Comparison of ENCODE assay signal across 8 cellular contexts in genomic region chr1:50970927-50971582, GRCh38. TPM values are rescaled to one million over a fixed set of nuclear protein-coding genes. Genes with fewer than 3 reads are reported as not detected.
DNase-seq lines count a peak whose midpoint lies in the region; ATAC-seq and TF ChIP-seq lines count a peak whose summit lies in the region.

No MANE protein-coding gene starts in this region.

- CTCF ChIA-PET in HEK293 (lab: Yijun Ruan, JAX), result interaction anchor here (0.8 to 2.3 kb wide), 3 partner anchors 8 to 218 kb away, joined by 4 to 12 read pairs (median 9); no protein-coding TSS in a partner anchor

- H3K9me3 Mint-ChIP-seq in activated T-helper 1 cell treated with anti-CD3 and anti-CD28 coated beads, Interleukin-12 subunit alpha, Interleukin-12 subunit beta, Interleukin-2, Interleukin-4 antibody, amounts not matched to agents 30 ng/mL and 10 ng/mL and 1 ng/mL, durations not matched to agents 14 hours and 24 hours and 36 hours, result no peaks in the 10 kb centered on the region

- H3K79me2 ChIP-seq in ACC112 (ENCODE audit: control insufficient read depth, insufficient read depth, low read length, unreplicated experiment), result peaks cover 56% of the 10 kb centered on the region

- H3K36me3 Mint-ChIP-seq in activated T-helper 1 cell treated with anti-CD3 and anti-CD28 coated beads, Interleukin-12 subunit alpha, Interleukin-12 subunit beta, Interleukin-2, Interleukin-4 antibody, amounts not matched to agents 30 ng/mL and 10 ng/mL and 1 ng/mL, durations not matched to agents 14 hours and 24 hours and 36 hours (ENCODE audit: low read depth), result peaks cover 28% of the 10 kb centered on the region

- DNase-seq in activated T-helper 1 cell treated with anti-CD3 and anti-CD28 coated beads, Interleukin-12 subunit alpha, Interleukin-12 subunit beta, Interleukin-2, Interleukin-4 antibody, amounts not matched to agents 30 ng/mL and 10 ng/mL and 1 ng/mL, durations not matched to agents 14 hours and 24 hours and 36 hours (ENCODE audit: low spot score), result no peak
- DNase-seq in ecto neural progenitor cell (ENCODE audit: low spot score) (no peak), hepatic stellate cell (ENCODE audit: low spot score) (no peak)

- H3K4me1 Mint-ChIP-seq in activated T-helper 1 cell treated with anti-CD3 and anti-CD28 coated beads, Interleukin-12 subunit alpha, Interleukin-12 subunit beta, Interleukin-2, Interleukin-4 antibody, amounts not matched to agents 30 ng/mL and 10 ng/mL and 1 ng/mL, durations not matched to agents 14 hours and 24 hours and 36 hours (ENCODE audit: low read depth), result peaks cover 47% of the 10 kb centered on the region

- intact Hi-C loops in activated T-helper 1 cell treated with anti-CD3 and anti-CD28 coated beads, Interleukin-12 subunit alpha, Interleukin-12 subunit beta, Interleukin-2, Interleukin-4 antibody, amounts not matched to agents 30 ng/mL and 10 ng/mL and 1 ng/mL, durations not matched to agents 14 hours and 24 hours and 36 hours (cut with micrococcal nuclease), result loop anchor here (5.0 to 10.0 kb wide), 4 partner anchors 266 to 754 kb away; partner anchors contain the start of genes EPS15 and RNF11

- H3K9me3 ChIP-seq in HEK293 (ENCODE audit: control insufficient read depth, insufficient read depth, low read depth, low read length) (no peaks in the 10 kb centered on the region), mononuclear cell (ENCODE audit: low read depth, low read length) (no peaks in the 10 kb centered on the region)

- peaks cover 10% of the 10 kb centered on the region for H3K4me1 ChIP-seq in ACC112 (ENCODE audit: control insufficient read depth, insufficient read depth, low read length, unreplicated experiment)
- peaks cover 10% of the 10 kb centered on the region; the same call in 1 of the 2 replicates for H3K4me1 ChIP-seq in HEK293 (ENCODE audit: control insufficient read depth, insufficient read depth, low read length)
- H3K4me1 ChIP-seq in mononuclear cell (ENCODE audit: insufficient read depth, low read length), result peaks cover 21% of the 10 kb centered on the region

- no peaks in the 10 kb centered on the region for H3K36me3 ChIP-seq in ACC112 (ENCODE audit: insufficient read depth, low read length)
- H3K36me3 ChIP-seq in HEK293 (ENCODE audit: control insufficient read depth in 2 of 2, insufficient read depth in 1 of 2, low read length in 2 of 2), result peaks cover 0 to 2% of the 10 kb centered on the region in 2 experiments; a peak in 1 of 3 replicates

- no peak for TF ChIP-seq CTCF in HEK293 (tag by site-specific recombination; IDR thresholded peaks at IDR 0.05)

- peak overlapping the region; percentile 24 for H2AFZ ChIP-seq in ACC112 (ENCODE audit: low read length, unreplicated experiment)

- no peak overlapping the region for H3K27ac Mint-ChIP-seq in activated T-helper 1 cell treated with anti-CD3 and anti-CD28 coated beads, Interleukin-12 subunit alpha, Interleukin-12 subunit beta, Interleukin-2, Interleukin-4 antibody, amounts not matched to agents 30 ng/mL and 10 ng/mL and 1 ng/mL, durations not matched to agents 14 hours and 24 hours and 36 hours

- H3K27ac ChIP-seq in ACC112 (ENCODE audit: low read depth, low read length), result peak overlapping the region; percentile 92
- H3K27ac ChIP-seq in HEK293 (ENCODE audit: extremely low read depth, low read depth, low read length), result peak overlapping the region; percentile 99

- ATAC-seq in GM18873 (IDR thresholded peaks at IDR 0.05; ENCODE audit: low FRiP score, unreplicated experiment), result no peak
- no peak for ATAC-seq in GM18498 (IDR thresholded peaks at IDR 0.05; ENCODE audit: unreplicated experiment)

- H3K4me3 ChIP-seq in ACC112 (ENCODE audit: low read depth, low read length) (peak overlapping the region; percentile 88), HEK293 (ENCODE audit: low read depth, low read length) (peak overlapping the region; percentile 91), mononuclear cell (ENCODE audit: low read length) (peak overlapping the region; percentile 77)

- H3K27me3 ChIP-seq in ACC112 (ENCODE audit: insufficient read depth, low read length), result no peaks in the 10 kb centered on the region
- peaks cover 7% of the 10 kb centered on the region for H3K27me3 ChIP-seq in mononuclear cell (ENCODE audit: insufficient read depth, low read length)

- H3K4me3 Mint-ChIP-seq in activated T-helper 1 cell treated with anti-CD3 and anti-CD28 coated beads, Interleukin-12 subunit alpha, Interleukin-12 subunit beta, Interleukin-2, Interleukin-4 antibody, amounts not matched to agents 30 ng/mL and 10 ng/mL and 1 ng/mL, durations not matched to agents 14 hours and 24 hours and 36 hours, result peak overlapping the region; percentile 99

- H3K27me3 Mint-ChIP-seq in activated T-helper 1 cell treated with anti-CD3 and anti-CD28 coated beads, Interleukin-12 subunit alpha, Interleukin-12 subunit beta, Interleukin-2, Interleukin-4 antibody, amounts not matched to agents 30 ng/mL and 10 ng/mL and 1 ng/mL, durations not matched to agents 14 hours and 24 hours and 36 hours (ENCODE audit: insufficient read depth), result peaks cover 9% of the 10 kb centered on the region

- POLR2A ChIA-PET in HEK293 (lab: Yijun Ruan, JAX), result interaction anchor here (1.0 to 4.6 kb wide), 5 partner anchors 9 to 97 kb away, joined by 3 to 157 read pairs (median 7); partner anchors contain the start of gene FAF1

TF ChIP-seq in HEK293, 187 proteins besides CTCF, POLR2A, EP300 and RAD21:
- TF ChIP-seq ZNF585B (tag by site-specific recombination; IDR thresholded peaks at IDR 0.05) (no peak), ZNF610 (tag by site-specific recombination; IDR thresholded peaks at IDR 0.05; ENCODE audit: borderline replicate concordance) (no peak), ZNF239 (tag by site-specific recombination; IDR thresholded peaks at IDR 0.05) (no peak), SP2 (tag by site-specific recombination; IDR thresholded peaks at IDR 0.05) (no peak), ZNF658 (tag by site-specific recombination; IDR thresholded peaks at IDR 0.05) (no peak), OSR2 (tag by site-specific recombination; IDR thresholded peaks at IDR 0.05) (0 out of 2 replicates have a peak, but pooled peaks have one; percentile 27), GFI1B (tag by site-specific recombination; IDR thresholded peaks at IDR 0.05) (no peak), ZNF707 (tag by site-specific recombination; IDR thresholded peaks at IDR 0.05) (no peak), HOXC10 (CRISPR knock-in tag; IDR thresholded peaks at IDR 0.05) (no peak), ZEB2 (tag by site-specific recombination; IDR thresholded peaks at IDR 0.05) (0 out of 2 replicates have a peak, but pooled peaks have one; percentile 10), ZNF112 (tag by site-specific recombination; IDR thresholded peaks at IDR 0.05) (no peak), ZBTB48 (tag by site-specific recombination; IDR thresholded peaks at IDR 0.05) (no peak), PRDM10 (tag by site-specific recombination; IDR thresholded peaks at IDR 0.05) (no peak)
- TF ChIP-seq, protein P1, sequence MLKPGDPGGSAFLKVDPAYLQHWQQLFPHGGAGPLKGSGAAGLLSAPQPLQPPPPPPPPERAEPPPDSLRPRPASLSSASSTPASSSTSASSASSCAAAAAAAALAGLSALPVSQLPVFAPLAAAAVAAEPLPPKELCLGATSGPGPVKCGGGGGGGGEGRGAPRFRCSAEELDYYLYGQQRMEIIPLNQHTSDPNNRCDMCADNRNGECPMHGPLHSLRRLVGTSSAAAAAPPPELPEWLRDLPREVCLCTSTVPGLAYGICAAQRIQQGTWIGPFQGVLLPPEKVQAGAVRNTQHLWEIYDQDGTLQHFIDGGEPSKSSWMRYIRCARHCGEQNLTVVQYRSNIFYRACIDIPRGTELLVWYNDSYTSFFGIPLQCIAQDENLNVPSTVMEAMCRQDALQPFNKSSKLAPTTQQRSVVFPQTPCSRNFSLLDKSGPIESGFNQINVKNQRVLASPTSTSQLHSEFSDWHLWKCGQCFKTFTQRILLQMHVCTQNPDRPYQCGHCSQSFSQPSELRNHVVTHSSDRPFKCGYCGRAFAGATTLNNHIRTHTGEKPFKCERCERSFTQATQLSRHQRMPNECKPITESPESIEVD (tag by site-specific recombination; IDR thresholded peaks at IDR 0.05), result peak; percentile 94

RNA-seq across cellular contexts. Expression of gene CDKN2C, which starts 1.0 kb away (rescaled TPM):
- total RNA-seq in activated T-helper 1 cell treated with anti-CD3 and anti-CD28 coated beads, Interleukin-12 subunit alpha, Interleukin-12 subunit beta, Interleukin-2, Interleukin-4 antibody, amounts not matched to agents 30 ng/mL and 10 ng/mL and 1 ng/mL, durations not matched to agents 14 hours and 24 hours and 36 hours, result 13.7 and 14.9 TPM in 2 replicates
- total RNA-seq in mononuclear cell, result 5.2 TPM

RNA-seq across cellular contexts. Expression of gene FAF1, which starts 11.0 kb away (rescaled TPM):
- 58.8 and 62.0 TPM in 2 replicates for total RNA-seq in activated T-helper 1 cell treated with anti-CD3 and anti-CD28 coated beads, Interleukin-12 subunit alpha, Interleukin-12 subunit beta, Interleukin-2, Interleukin-4 antibody, amounts not matched to agents 30 ng/mL and 10 ng/mL and 1 ng/mL, durations not matched to agents 14 hours and 24 hours and 36 hours
- total RNA-seq in mononuclear cell, result 49.6 TPM
